ENCODE assay signal across 14 cellular contexts in the genomic region with DNA sequence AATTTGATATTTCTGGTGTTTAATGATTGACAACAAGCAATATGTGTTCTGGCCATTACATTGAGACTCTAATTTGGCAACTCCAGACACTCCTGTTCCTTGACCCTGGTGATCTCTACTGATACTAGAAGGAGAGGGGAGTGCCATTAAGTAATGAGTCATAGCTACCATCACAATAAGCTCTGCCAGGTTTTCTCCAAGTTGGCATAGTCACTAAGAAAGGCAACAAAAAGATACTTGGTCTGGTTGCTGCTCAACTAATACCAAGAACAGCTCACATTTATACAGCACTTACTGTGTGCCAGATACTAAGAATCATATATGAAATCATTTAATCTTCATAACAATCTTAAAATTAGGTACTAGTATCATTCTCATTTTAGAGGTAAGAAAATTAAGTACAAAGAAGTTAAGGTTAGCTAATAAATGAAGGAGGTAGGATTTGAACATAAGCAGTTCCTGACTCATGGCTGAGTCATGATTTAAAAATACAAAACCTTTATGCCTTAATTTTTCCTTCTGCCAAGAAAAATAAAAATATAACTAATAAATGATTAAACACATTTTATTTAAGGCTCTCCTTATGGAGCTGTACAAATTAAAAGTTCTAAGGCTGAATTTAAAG. TPM values are rescaled to one million over a fixed set of nuclear protein-coding genes. Genes with fewer than 3 reads are reported as not detected.
DNase-seq lines count a peak whose midpoint lies in the region; ATAC-seq and TF ChIP-seq lines count a peak whose summit lies in the region.
"Had no signal": no experiment of that assay in that cellular context is flagged by ENCODE, and none has a peak within 500 bp of the region (broad histone marks: within the 10 kb centered on the region; RNA-seq: fewer than 3 reads in every experiment).

No MANE protein-coding gene starts in this region.

- TF ChIP-seq RAD21 in HCT116 (IDR thresholded peaks at IDR 0.05; ENCODE audit: low read depth): no peak

- H3K27ac ChIP-seq in HCT116 (ENCODE audit: low read depth, low read length): peak overlapping the region; percentile 74; the same call in 1 of the 2 replicates
- peak overlapping the region; percentile 55 for H3K27ac ChIP-seq in RWPE2 (ENCODE audit: poor library complexity, severe bottlenecking)
- H3K27ac ChIP-seq: heart left ventricle, HL-60 had no signal

- no peaks in the 10 kb centered on the region for H3K36me3 ChIP-seq in HCT116 (ENCODE audit: control insufficient read depth in 1 of 2, insufficient read depth in 2 of 2, low read length in 2 of 2)
- H3K36me3 ChIP-seq in RWPE2 (ENCODE audit: low read depth): no peaks in the 10 kb centered on the region
- no peaks in the 10 kb centered on the region for H3K36me3 ChIP-seq in skeletal muscle satellite cell (ENCODE audit: insufficient read depth, low read length)
- H3K36me3 ChIP-seq: heart left ventricle had no signal

- H3K4me1 ChIP-seq in HCT116 (ENCODE audit: control insufficient read depth in 1 of 2, insufficient read depth in 2 of 2, low read length in 2 of 2) (peaks cover 15 to 20% of the 10 kb centered on the region in 2 experiments), RWPE2 (ENCODE audit: insufficient read depth, poor library complexity, severe bottlenecking) (peaks cover 15% of the 10 kb centered on the region), skeletal muscle satellite cell (ENCODE audit: control insufficient read depth, insufficient read depth, low read length) (peaks cover 16% of the 10 kb centered on the region)
- H3K4me1 ChIP-seq: Caco-2, heart left ventricle had no signal

- POLR2A ChIA-PET in HCT116 (lab: Charles Lee): no interaction called here

- CTCF ChIA-PET in HCT116 (lab: Charles Lee): interaction anchor here (1.0 to 1.3 kb wide), 2 partner anchors 8 to 347 kb away, joined by 4 to 8 read pairs; no protein-coding TSS in a partner anchor

- no peaks in the 10 kb centered on the region for H4K20me1 ChIP-seq in HCT116 (ENCODE audit: insufficient read depth)

- DNase-seq in HCT116 (ENCODE audit: low read depth, low spot score) (peak; percentile 81), RWPE2 (ENCODE audit: low spot score) (no peak), fibroblast of gingiva (ENCODE audit: low read depth) (peak; percentile 41), C1 segment of cervical spinal cord (lab: John Stamatoyannopoulos, UW) (no peak)
- DNase-seq: Caco-2, heart left ventricle, NCI-H1092, NCI-H446, RPMI8226 had no signal

- ATAC-seq in HCT116: peak; percentile 89
- ATAC-seq in RWPE2 (ENCODE audit: low read depth): peak; percentile 93
- no peak for ATAC-seq in GM19035 (IDR thresholded peaks at IDR 0.05; ENCODE audit: unreplicated experiment)
- ATAC-seq in HG03095 (IDR thresholded peaks at IDR 0.05; ENCODE audit: unreplicated experiment): no peak
- ATAC-seq in HG02798 (IDR thresholded peaks at IDR 0.05; ENCODE audit: poor library complexity, unreplicated experiment): no peak
- ATAC-seq: heart left ventricle had no signal

- no TSS peak for BruUV-seq in HCT116 (replicated peaks; lab: Mats Ljungman, UMichigan)

- peak overlapping the region; percentile 11 for H2AFZ ChIP-seq in HCT116 (ENCODE audit: low read depth, low read length, poor library complexity, severe bottlenecking)

- TF ChIP-seq CTCF in HCT116 (IDR thresholded peaks at IDR 0.05 in 2 of 3, conservative IDR thresholded peaks at IDR 0.05 in 1 of 3; ENCODE audit: borderline replicate concordance in 1 of 3, insufficient read depth in 1 of 3, low read depth in 2 of 3, low read length in 2 of 3): no peak
- TF ChIP-seq CTCF in RWPE2 (IDR thresholded peaks at IDR 0.05; ENCODE audit: poor library complexity, severe bottlenecking): no peak

- peak overlapping the region in 1 of 2 experiments; percentile 16; a peak in 1 of 4 replicates for H3K4me3 ChIP-seq in HCT116 (replicated peaks in 1 of 2; ENCODE audit: low read depth in 1 of 2, low read length in 2 of 2)
- H3K4me3 ChIP-seq in RWPE2 (ENCODE audit: severe bottlenecking): no peak overlapping the region
- no peak overlapping the region for H3K4me3 ChIP-seq in skeletal muscle satellite cell (ENCODE audit: low read length)
- H3K4me3 ChIP-seq: heart left ventricle had no signal

- no peak for TF ChIP-seq POLR2A in HCT116 (IDR thresholded peaks at IDR 0.05; ENCODE audit: borderline replicate concordance, extremely low read depth, insufficient read depth, insufficient read length)

- RAD21 ChIA-PET in HCT116 (lab: Charles Lee; ENCODE audit: low non-redundant PET in 1 of 2, low total read pairs in 2 of 2, uncharacterized antibody in 2 of 2, unreplicated experiment in 2 of 2): no interaction called here

- intact Hi-C loops in HCT116 (cut with micrococcal nuclease): no loop called here

- no peaks in the 10 kb centered on the region for H3K79me2 ChIP-seq in HCT116 (ENCODE audit: insufficient read depth, low read length)

- no peaks in the 10 kb centered on the region for H3K27me3 ChIP-seq in HCT116 (ENCODE audit: insufficient read depth, low read length)
- H3K27me3 ChIP-seq in RWPE2 (ENCODE audit: insufficient read depth, poor library complexity, severe bottlenecking): no peaks in the 10 kb centered on the region
- H3K27me3 ChIP-seq in skeletal muscle satellite cell (ENCODE audit: control insufficient read depth, insufficient read depth, low read length): peaks cover 3% of the 10 kb centered on the region
- H3K27me3 ChIP-seq: heart left ventricle had no signal

- no peaks in the 10 kb centered on the region for H3K9me2 ChIP-seq in HCT116 (ENCODE audit: insufficient read depth)

- no peaks in the 10 kb centered on the region for H3K9me3 ChIP-seq in HCT116 (ENCODE audit: control insufficient read depth in 1 of 2, insufficient read depth in 1 of 2, low read depth in 1 of 2, low read length in 2 of 2)
- H3K9me3 ChIP-seq in RWPE2 (ENCODE audit: severe bottlenecking): no peaks in the 10 kb centered on the region
- no peaks in the 10 kb centered on the region for H3K9me3 ChIP-seq in skeletal muscle satellite cell (replicated peaks; ENCODE audit: low read length)
- H3K9me3 ChIP-seq: Caco-2, heart left ventricle had no signal

- H3K9ac ChIP-seq in HCT116 (ENCODE audit: low read length): 0 out of 2 replicates have a peak overlapping the region, but pooled peaks have one; percentile 9
- no peak overlapping the region for H3K9ac ChIP-seq in skeletal muscle satellite cell (ENCODE audit: low read depth, low read length)

- H3K4me2 ChIP-seq in HCT116 (ENCODE audit: low read length): peak overlapping the region; percentile 62
- H3K4me2 ChIP-seq in skeletal muscle satellite cell (ENCODE audit: low read length): peak overlapping the region; percentile 32

TF ChIP-seq in HCT116, 20 proteins besides CTCF, POLR2A, EP300 and RAD21 (continues in another document):
- TF ChIP-seq SIN3A (IDR thresholded peaks at IDR 0.05; ENCODE audit: low read depth) (no peak), EZH2 (IDR thresholded peaks at IDR 0.05) (no peak), POLR2AphosphoS5 (IDR thresholded peaks at IDR 0.05; ENCODE audit: low read depth, low read length) (no peak), ELF1 (IDR thresholded peaks at IDR 0.05; ENCODE audit: borderline replicate concordance, low read depth) (no peak), FOSL1 (IDR thresholded peaks at IDR 0.05; ENCODE audit: low read depth) (peak; percentile 92), SP1 (IDR thresholded peaks at IDR 0.05; ENCODE audit: low read depth) (peak; percentile 80)
- TF ChIP-seq, protein P1, sequence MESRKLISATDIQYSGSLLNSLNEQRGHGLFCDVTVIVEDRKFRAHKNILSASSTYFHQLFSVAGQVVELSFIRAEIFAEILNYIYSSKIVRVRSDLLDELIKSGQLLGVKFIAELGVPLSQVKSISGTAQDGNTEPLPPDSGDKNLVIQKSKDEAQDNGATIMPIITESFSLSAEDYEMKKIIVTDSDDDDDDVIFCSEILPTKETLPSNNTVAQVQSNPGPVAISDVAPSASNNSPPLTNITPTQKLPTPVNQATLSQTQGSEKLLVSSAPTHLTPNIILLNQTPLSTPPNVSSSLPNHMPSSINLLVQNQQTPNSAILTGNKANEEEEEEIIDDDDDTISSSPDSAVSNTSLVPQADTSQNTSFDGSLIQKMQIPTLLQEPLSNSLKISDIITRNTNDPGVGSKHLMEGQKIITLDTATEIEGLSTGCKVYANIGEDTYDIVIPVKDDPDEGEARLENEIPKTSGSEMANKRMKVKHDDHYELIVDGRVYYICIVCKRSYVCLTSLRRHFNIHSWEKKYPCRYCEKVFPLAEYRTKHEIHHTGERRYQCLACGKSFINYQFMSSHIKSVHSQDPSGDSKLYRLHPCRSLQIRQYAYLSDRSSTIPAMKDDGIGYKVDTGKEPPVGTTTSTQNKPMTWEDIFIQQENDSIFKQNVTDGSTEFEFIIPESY (IDR thresholded peaks at IDR 0.05; ENCODE audit: extremely low read depth, insufficient replicate concordance, low read length): no peak
- TF ChIP-seq, protein P2, sequence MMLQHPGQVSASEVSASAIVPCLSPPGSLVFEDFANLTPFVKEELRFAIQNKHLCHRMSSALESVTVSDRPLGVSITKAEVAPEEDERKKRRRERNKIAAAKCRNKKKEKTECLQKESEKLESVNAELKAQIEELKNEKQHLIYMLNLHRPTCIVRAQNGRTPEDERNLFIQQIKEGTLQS (IDR thresholded peaks at IDR 0.05): no peak
- TF ChIP-seq, protein P3, sequence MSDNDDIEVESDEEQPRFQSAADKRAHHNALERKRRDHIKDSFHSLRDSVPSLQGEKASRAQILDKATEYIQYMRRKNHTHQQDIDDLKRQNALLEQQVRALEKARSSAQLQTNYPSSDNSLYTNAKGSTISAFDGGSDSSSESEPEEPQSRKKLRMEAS (IDR thresholded peaks at IDR 0.05): 0 out of 2 replicates have a peak, but pooled peaks have one; percentile 30

RNA-seq across cellular contexts. Expression of a gene that starts 19.9 kb away (rescaled TPM):
- total RNA-seq in HCT116 (2021; ENCODE audit: unreplicated experiment): 10.4 TPM
- polyA plus RNA-seq in HCT116 (2012): 4.2 and 5.2 TPM in 2 replicates
- total RNA-seq in skeletal muscle satellite cell (2012; rRNA removed): 18.0 and 18.1 TPM in 2 replicates

RNA-seq across cellular contexts. Expression of a gene that starts 55.4 kb away (rescaled TPM):
- total RNA-seq in HCT116 (2021; ENCODE audit: unreplicated experiment): 21.6 TPM
- polyA plus RNA-seq in HCT116 (2012): 6.5 and 8.8 TPM in 2 replicates
- total RNA-seq in skeletal muscle satellite cell (2012; rRNA removed): 13.5 and 14.2 TPM in 2 replicates

Comparison
In these comparisons a context has a peak if more than half of its experiments do, and no peak if none do; other contexts are left out.
1. ATAC-seq: peak in HCT116 (single experiment) and RWPE2 (single experiment); none in GM19035 (single experiment), HG03095 (single experiment) and HG02798 (single experiment).
2. DNase-seq: peak in HCT116 (single experiment) and fibroblast of gingiva (single experiment); none in RWPE2 (single experiment) and C1 segment of cervical spinal cord (0 of 14).